Comparison of ENCODE assay signal across 21 cellular contexts in genomic region chr11:61574611-61575010, GRCh38. TPM values are rescaled to one million over a fixed set of nuclear protein-coding genes. Genes with fewer than 3 reads are reported as not detected.
DNase-seq lines count a peak whose midpoint lies in the region; TF ChIP-seq lines count a peak whose summit lies in the region.
"Had no signal": no experiment of that assay in that cellular context is flagged by ENCODE, and none has a peak within 500 bp of the region (broad histone marks: within the 10 kb centered on the region; RNA-seq: fewer than 3 reads in every experiment).

No MANE protein-coding gene starts in this region.

- no peak overlapping the region for H3K27ac Mint-ChIP-seq in glutamatergic neuron (ENCODE audit: unreplicated experiment)
- H3K27ac Mint-ChIP-seq: GM23338 had no signal

- no peaks in the 10 kb centered on the region for H3K9me3 ChIP-seq in left ventricle myocardium inferior (replicated peaks)
- H3K9me3 ChIP-seq: MG63, SJSA1 had no signal

- H3K27ac ChIP-seq in angular gyrus (ENCODE audit: low read depth, low read length) (peak overlapping the region; percentile 2), left ventricle myocardium inferior (replicated peaks) (no peak overlapping the region)
- H3K27ac ChIP-seq: PC-9, SJSA1 had no signal

- no peak for TF ChIP-seq CTCF in glutamatergic neuron (IDR thresholded peaks at IDR 0.05; ENCODE audit: partially characterized antibody, unreplicated experiment)
- no peak for TF ChIP-seq CTCF in left ventricle myocardium inferior (IDR thresholded peaks at IDR 0.05; ENCODE audit: borderline replicate concordance)

- H3K36me3 Mint-ChIP-seq in glutamatergic neuron (ENCODE audit: unreplicated experiment) = peaks cover 4% of the 10 kb centered on the region
- H3K36me3 Mint-ChIP-seq: CD4-positive, alpha-beta memory T cell had no signal

- peaks cover 8% of the 10 kb centered on the region for H3K9me3 Mint-ChIP-seq in glutamatergic neuron (ENCODE audit: unreplicated experiment)
- H3K9me3 Mint-ChIP-seq: GM23338 had no signal

- peaks cover 2% of the 10 kb centered on the region for H3K27me3 ChIP-seq in left ventricle myocardium inferior (ENCODE audit: low read depth)
- H3K27me3 ChIP-seq: MG63 had no signal

- peaks cover 75% of the 10 kb centered on the region for H3K4me1 ChIP-seq in left ventricle myocardium inferior
- H3K4me1 ChIP-seq: SJSA1 had no signal

- no peaks in the 10 kb centered on the region for H3K36me3 ChIP-seq in left ventricle myocardium inferior
- H3K36me3 ChIP-seq: MG63, SJSA1 had no signal

- intact Hi-C loops in left ventricle myocardium inferior (cut with micrococcal nuclease) = no loop called here

- H3K4me3 ChIP-seq in left ventricle myocardium inferior = no peak overlapping the region
- H3K4me3 ChIP-seq: GM23338, MG63, PC-9, SJSA1 had no signal

- H3K4me1 Mint-ChIP-seq in glutamatergic neuron (ENCODE audit: low read depth, unreplicated experiment) = peaks cover 34% of the 10 kb centered on the region

- DNase-seq in G401 (ENCODE audit: low spot score) (peak; percentile 79), NCI-H69 (lab: John Stamatoyannopoulos, UW) (peak; percentile 63), glutamatergic neuron (peak; percentile 56), 8988T (no peak), left ventricle myocardium inferior (no peak), nucleus accumbens (lab: John Stamatoyannopoulos, UW) (no peak)
- DNase-seq: COR-L47; DMS53; GF-D8; IMR-90; KG1; MG63; NCI-H1436 treated with DMSO at 0.1 percent for 48 hours; NCI-H187 treated with DMSO at 0.1 percent for 48 hours; NK-92 treated with Interleukin-12 subunit alpha and Interleukin-12 subunit beta, amount 100 ng/mL, for 24 hours; PC-9 had no signal

- H3K4me3 Mint-ChIP-seq in glutamatergic neuron (ENCODE audit: unreplicated experiment) = peak overlapping the region; percentile 70
- H3K4me3 Mint-ChIP-seq: CD4-positive, alpha-beta memory T cell; GM23338 had no signal

- in situ Hi-C loops in G401 (cut with HindIII; ENCODE audit: low sequenced_read_pairs) = no loop called here

- peaks cover 12% of the 10 kb centered on the region for H3K27me3 Mint-ChIP-seq in glutamatergic neuron (ENCODE audit: unreplicated experiment)

RNA-seq across cellular contexts. Expression of gene SYT7, which starts 6.3 kb away (rescaled TPM):
- total RNA-seq in G401 (2014; rRNA removed; shearing (Covaris generic)) = 1.6 and 3.4 TPM in 2 replicates
- 93.6 TPM for total RNA-seq in glutamatergic neuron (ENCODE audit: unreplicated experiment)
- 18.9 TPM for total RNA-seq in left ventricle myocardium inferior
- total RNA-seq: CD4-positive, alpha-beta memory T cell; SJSA1; T-helper 1 cell treated with Interleukin-12 subunit alpha and Interleukin-12 subunit beta and Interleukin-4 antibody, amounts not matched to agents 30 ng/mL and 1 ng/mL, for 36 hours had no signal

Comparison
In these comparisons a context has a peak if more than half of its experiments do, and no peak if none do; other contexts are left out.
1. DNase-seq: peak in G401 (single experiment), NCI-H69 (single experiment) and glutamatergic neuron (single experiment); none in 8988T (single experiment), left ventricle myocardium inferior (single experiment) and nucleus accumbens (0 of 56).